12 cellular contexts compared by ENCODE assay signal in the genomic region with DNA sequence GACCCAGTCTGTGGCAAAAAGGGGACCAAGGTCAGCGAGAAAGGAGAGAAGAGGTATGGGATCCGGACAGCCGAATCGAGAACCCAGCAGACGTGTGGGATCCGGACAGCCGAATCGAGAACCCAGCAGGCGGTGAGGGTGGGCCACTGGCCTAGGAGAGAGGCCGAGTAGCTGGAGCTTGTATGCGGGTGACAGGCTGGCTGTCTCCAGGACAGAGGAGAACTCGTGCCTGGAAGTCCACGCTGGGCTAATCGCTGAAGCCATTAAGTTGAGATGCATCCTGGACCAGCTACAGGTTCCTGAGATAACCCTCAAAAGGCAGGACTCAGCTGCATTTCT. TPM values are rescaled to one million over a fixed set of nuclear protein-coding genes. Genes with fewer than 3 reads are reported as not detected.
DNase-seq lines count a peak whose midpoint lies in the region; ATAC-seq, FAIRE-seq and TF ChIP-seq lines count a peak whose summit lies in the region.
"Had no signal": no experiment of that assay in that cellular context is flagged by ENCODE, and none has a peak within 500 bp of the region (broad histone marks: within the 10 kb centered on the region; RNA-seq: fewer than 3 reads in every experiment).

No MANE protein-coding gene starts in this region.

- no peak for FAIRE-seq in RCC 7860 (lab: Jason Lieb, UNC)

- H2AFZ ChIP-seq in mesenchymal stem cell (ENCODE audit: low read depth, low read length), result no peak overlapping the region

- H3K27me3 ChIP-seq in duodenal mucosa (ENCODE audit: control insufficient read depth in 1 of 2, insufficient read depth in 2 of 2, low read length in 2 of 2) (no peaks in the 10 kb centered on the region), mesenchymal stem cell (ENCODE audit: control insufficient read depth in 1 of 2, insufficient read depth in 1 of 2, low read length in 2 of 2) (no peaks in the 10 kb centered on the region), tibial nerve (no peaks in the 10 kb centered on the region)
- H3K27me3 ChIP-seq: neutrophil had no signal

- TF ChIP-seq EP300 in tibial nerve (IDR thresholded peaks at IDR 0.05), result no peak

- H3K27ac ChIP-seq in duodenal mucosa (ENCODE audit: low read depth, low read length) (peak overlapping the region; percentile 27), mesenchymal stem cell (ENCODE audit: low read length, poor library complexity, severe bottlenecking) (no peak overlapping the region), tibial nerve (peak overlapping the region in 3 of 4 donors; percentile 36 to 53 (median 44))
- H3K27ac ChIP-seq: neutrophil had no signal

- H3K18ac ChIP-seq in mesenchymal stem cell (ENCODE audit: low read depth in 1 of 2, low read length in 2 of 2), result no peak overlapping the region

- 91% methylated on average over 14 of the region's 14 CpGs for WGBS in mesenchymal stem cell
- 82 to 90% methylated on average over 14 of the region's 14 CpGs for WGBS in tibial nerve, 2 donors

- H3K4me2 ChIP-seq in mesenchymal stem cell (ENCODE audit: low read length, poor library complexity, severe bottlenecking), result peak overlapping the region; percentile 46

- H3K14ac ChIP-seq in mesenchymal stem cell (ENCODE audit: low read length in 2 of 2), result no peak overlapping the region

- H2BK5ac ChIP-seq in mesenchymal stem cell (ENCODE audit: low read depth, low read length, poor library complexity, severe bottlenecking), result no peak overlapping the region

- ATAC-seq in activated CD4-positive, CD25-positive, alpha-beta regulatory T cell treated with anti-CD3 and anti-CD28 coated beads, Interleukin-2, amount 50 U/mL, for 24 hours, result no peak

- no peak overlapping the region for H4K91ac ChIP-seq in mesenchymal stem cell (ENCODE audit: low read length)

- H3K27me3 Mint-ChIP-seq in activated naive CD4-positive, alpha-beta T cell treated with anti-CD3 and anti-CD28 coated beads, Interleukin-2, amount 50 U/mL, for 24 hours, result no peaks in the 10 kb centered on the region
- H3K27me3 Mint-ChIP-seq in activated naive CD4-positive, alpha-beta T cell treated with anti-CD3 and anti-CD28 coated beads, Interleukin-2, amount 10 ng/mL, durations not matched to agents 7 days and 5 days, result no peaks in the 10 kb centered on the region

- no peak for TF ChIP-seq POLR2A in tibial nerve (IDR thresholded peaks at IDR 0.05)

- no peak for DNase-seq in activated naive CD4-positive, alpha-beta T cell treated with anti-CD3 and anti-CD28 coated beads, Interleukin-2, amount 10 ng/mL, durations not matched to agents 7 days and 5 days
- no peak for DNase-seq in mesenchymal stem cell
- DNase-seq in tibial nerve (ENCODE audit: low spot score in 2 of 2), result no peak
- no peak for DNase-seq in RCC 7860 (ENCODE audit: low spot score)
- no peak for DNase-seq in NCI-H226
- DNase-seq: amniotic stem cell, foreskin melanocyte, T-helper 9 cell had no signal

- H3K4me1 Mint-ChIP-seq in activated naive CD4-positive, alpha-beta T cell treated with anti-CD3 and anti-CD28 coated beads, Interleukin-2, amount 50 U/mL, for 24 hours, result peaks cover 57% of the 10 kb centered on the region
- peaks cover 50% of the 10 kb centered on the region for H3K4me1 Mint-ChIP-seq in activated naive CD4-positive, alpha-beta T cell treated with anti-CD3 and anti-CD28 coated beads, Interleukin-2, amount 10 ng/mL, durations not matched to agents 7 days and 5 days

- H3K9ac ChIP-seq in duodenal mucosa (ENCODE audit: low read depth in 1 of 2, low read length in 2 of 2), result no peak overlapping the region
- H3K9ac ChIP-seq in mesenchymal stem cell (ENCODE audit: low read length), result no peak overlapping the region

- H3K4me1 ChIP-seq in duodenal mucosa (ENCODE audit: control insufficient read depth in 1 of 2, insufficient read depth in 2 of 2, low read length in 2 of 2), result peaks cover 74 to 76% of the 10 kb centered on the region in 2 donors
- H3K4me1 ChIP-seq in mesenchymal stem cell (ENCODE audit: control insufficient read depth, insufficient read depth, low read depth, low read length), result peaks cover 43% of the 10 kb centered on the region
- peaks cover 0 to 79% (median 43%) of the 10 kb centered on the region in 4 donors for H3K4me1 ChIP-seq in tibial nerve

- H3K27ac Mint-ChIP-seq in activated naive CD4-positive, alpha-beta T cell treated with anti-CD3 and anti-CD28 coated beads, Interleukin-2, amount 50 U/mL, for 24 hours, result peak overlapping the region; percentile 94
- H3K27ac Mint-ChIP-seq in activated naive CD4-positive, alpha-beta T cell treated with anti-CD3 and anti-CD28 coated beads, Interleukin-2, amount 10 ng/mL, durations not matched to agents 7 days and 5 days, result no peak overlapping the region

- H2BK15ac ChIP-seq in mesenchymal stem cell (ENCODE audit: low read depth, poor library complexity, severe bottlenecking), result no peak overlapping the region

- H3K36me3 Mint-ChIP-seq in activated naive CD4-positive, alpha-beta T cell treated with anti-CD3 and anti-CD28 coated beads, Interleukin-2, amount 50 U/mL, for 24 hours, result no peaks in the 10 kb centered on the region
- peaks cover 45% of the 10 kb centered on the region for H3K36me3 Mint-ChIP-seq in activated naive CD4-positive, alpha-beta T cell treated with anti-CD3 and anti-CD28 coated beads, Interleukin-2, amount 10 ng/mL, durations not matched to agents 7 days and 5 days

- CTCF ChIA-PET in activated naive CD4-positive, alpha-beta T cell treated with anti-CD3 and anti-CD28 coated beads, Interleukin-2, amount 10 ng/mL, durations not matched to agents 7 days and 5 days (lab: Charles Lee), result no interaction called here

- H3K4me3 Mint-ChIP-seq in activated naive CD4-positive, alpha-beta T cell treated with anti-CD3 and anti-CD28 coated beads, Interleukin-2, amount 50 U/mL, for 24 hours, result peak overlapping the region; percentile 47
- no peak overlapping the region for H3K4me3 Mint-ChIP-seq in activated naive CD4-positive, alpha-beta T cell treated with anti-CD3 and anti-CD28 coated beads, Interleukin-2, amount 10 ng/mL, durations not matched to agents 7 days and 5 days

- no peak overlapping the region for H3K4ac ChIP-seq in mesenchymal stem cell (ENCODE audit: low read depth in 1 of 2, low read length in 2 of 2)

- peaks cover 29% of the 10 kb centered on the region for H3K79me1 ChIP-seq in mesenchymal stem cell (replicated peaks; ENCODE audit: low read length, poor library complexity, severe bottlenecking)

- no peak overlapping the region for H3K23ac ChIP-seq in mesenchymal stem cell (ENCODE audit: low read length in 2 of 2)

- H3K4me3 ChIP-seq in duodenal mucosa (ENCODE audit: low read depth in 1 of 2, low read length in 2 of 2) (peak overlapping the region in 1 of 2 donors; percentile 6), mesenchymal stem cell (ENCODE audit: insufficient read depth in 1 of 2, low read depth in 1 of 2, low read length in 2 of 2) (no peak overlapping the region), tibial nerve (no peak overlapping the region)

- H3K9me3 Mint-ChIP-seq in activated naive CD4-positive, alpha-beta T cell treated with anti-CD3 and anti-CD28 coated beads, Interleukin-2, amount 50 U/mL, for 24 hours, result no peaks in the 10 kb centered on the region
- no peaks in the 10 kb centered on the region for H3K9me3 Mint-ChIP-seq in activated naive CD4-positive, alpha-beta T cell treated with anti-CD3 and anti-CD28 coated beads, Interleukin-2, amount 10 ng/mL, durations not matched to agents 7 days and 5 days

- H2AK5ac ChIP-seq in mesenchymal stem cell (ENCODE audit: low read length, severe bottlenecking), result peak overlapping the region; percentile 97

- no peaks in the 10 kb centered on the region for H3K9me3 ChIP-seq in duodenal mucosa (ENCODE audit: control insufficient read depth in 1 of 2, low read length in 2 of 2)
- H3K9me3 ChIP-seq in mesenchymal stem cell (ENCODE audit: control insufficient read depth, low read length), result no peaks in the 10 kb centered on the region
- H3K9me3 ChIP-seq in tibial nerve, result no peaks in the 10 kb centered on the region
- H3K9me3 ChIP-seq: neutrophil had no signal

- H4K8ac ChIP-seq in mesenchymal stem cell (ENCODE audit: low read length), result no peak overlapping the region

- peak overlapping the region; percentile 34 to 38 for H2BK12ac ChIP-seq in mesenchymal stem cell (ENCODE audit: low read length in 2 of 2)

- H2BK120ac ChIP-seq in mesenchymal stem cell (ENCODE audit: low read depth, low read length), result no peak overlapping the region

- TF ChIP-seq CTCF in tibial nerve (IDR thresholded peaks at IDR 0.05), result no peak

- no peaks in the 10 kb centered on the region for H3K36me3 ChIP-seq in duodenal mucosa (ENCODE audit: control insufficient read depth in 1 of 2, insufficient read depth in 2 of 2, low read length in 2 of 2)
- H3K36me3 ChIP-seq in mesenchymal stem cell (ENCODE audit: control insufficient read depth in 1 of 2, insufficient read depth in 2 of 2, low read depth in 1 of 2, low read length in 2 of 2), result peaks cover 0 to 26% of the 10 kb centered on the region in 2 experiments
- peaks cover 0 to 21% (median 0%) of the 10 kb centered on the region in 3 donors for H3K36me3 ChIP-seq in tibial nerve

RNA-seq across cellular contexts. Expression of a gene that starts 6.0 kb away (rescaled TPM):
- polyA plus RNA-seq in mesenchymal stem cell (2013, experiment 1 of 2), result 29.4 TPM
- polyA plus RNA-seq in mesenchymal stem cell (2013, experiment 2 of 2), result 29.3 TPM
- total RNA-seq in tibial nerve, result 10 to 100 TPM; 20.3 to 42.0 (median 24.7) TPM

RNA-seq across cellular contexts. Expression of a gene that starts 30.4 kb away (rescaled TPM):
- 16.5 TPM for polyA plus RNA-seq in mesenchymal stem cell (2013, experiment 1 of 2)
- polyA plus RNA-seq in mesenchymal stem cell (2013, experiment 2 of 2), result 17.1 TPM
- total RNA-seq in tibial nerve, result 10 to 100 TPM; 27.3 to 35.4 (median 29.3) TPM
